Comparison of ENCODE assay signal across 6 cellular contexts in genomic region chr15:56690733-56691132, GRCh38.
"Had no signal": no experiment of that assay in that cellular context is flagged by ENCODE, and none has a peak within 500 bp of the region (broad histone marks: within the 10 kb centered on the region; RNA-seq: fewer than 3 reads in every experiment).

No MANE protein-coding gene starts in this region.

- ATAC-seq: GM12878 had no signal

- FAIRE-seq: GM12878, GM12891, GM12892, GM18507 had no signal

- H3K4me3 ChIP-seq: GM12878 had no signal

- DNase-seq: GDM1, GF-D8 had no signal
